ENCODE assay signal across 1 cellular context in the genomic region with DNA sequence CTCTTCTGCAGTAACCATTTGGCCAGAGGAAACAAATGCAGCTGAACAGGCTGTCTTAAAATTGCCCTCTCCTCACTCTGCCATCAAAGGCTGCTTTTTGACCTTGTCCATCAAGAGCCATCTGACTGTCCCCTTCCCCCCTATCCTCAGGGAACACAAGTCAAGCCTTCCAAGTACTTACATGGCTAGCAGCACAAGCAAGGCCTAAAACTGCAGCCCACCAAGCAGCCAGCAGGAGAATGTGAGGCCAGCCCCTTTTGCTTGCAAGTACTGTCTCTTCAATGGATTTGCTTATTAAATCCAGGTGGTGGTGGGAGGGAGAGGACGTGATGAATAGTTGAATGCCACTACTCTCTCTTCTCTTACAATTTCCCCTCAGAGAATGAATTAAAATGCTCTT.
TF ChIP-seq lines count a peak whose summit lies in the region.

No MANE protein-coding gene starts in this region.

TF ChIP-seq in GM23338, 12 proteins besides CTCF, POLR2A, EP300 and RAD21 (continued from another document):
- TF ChIP-seq, protein P1, sequence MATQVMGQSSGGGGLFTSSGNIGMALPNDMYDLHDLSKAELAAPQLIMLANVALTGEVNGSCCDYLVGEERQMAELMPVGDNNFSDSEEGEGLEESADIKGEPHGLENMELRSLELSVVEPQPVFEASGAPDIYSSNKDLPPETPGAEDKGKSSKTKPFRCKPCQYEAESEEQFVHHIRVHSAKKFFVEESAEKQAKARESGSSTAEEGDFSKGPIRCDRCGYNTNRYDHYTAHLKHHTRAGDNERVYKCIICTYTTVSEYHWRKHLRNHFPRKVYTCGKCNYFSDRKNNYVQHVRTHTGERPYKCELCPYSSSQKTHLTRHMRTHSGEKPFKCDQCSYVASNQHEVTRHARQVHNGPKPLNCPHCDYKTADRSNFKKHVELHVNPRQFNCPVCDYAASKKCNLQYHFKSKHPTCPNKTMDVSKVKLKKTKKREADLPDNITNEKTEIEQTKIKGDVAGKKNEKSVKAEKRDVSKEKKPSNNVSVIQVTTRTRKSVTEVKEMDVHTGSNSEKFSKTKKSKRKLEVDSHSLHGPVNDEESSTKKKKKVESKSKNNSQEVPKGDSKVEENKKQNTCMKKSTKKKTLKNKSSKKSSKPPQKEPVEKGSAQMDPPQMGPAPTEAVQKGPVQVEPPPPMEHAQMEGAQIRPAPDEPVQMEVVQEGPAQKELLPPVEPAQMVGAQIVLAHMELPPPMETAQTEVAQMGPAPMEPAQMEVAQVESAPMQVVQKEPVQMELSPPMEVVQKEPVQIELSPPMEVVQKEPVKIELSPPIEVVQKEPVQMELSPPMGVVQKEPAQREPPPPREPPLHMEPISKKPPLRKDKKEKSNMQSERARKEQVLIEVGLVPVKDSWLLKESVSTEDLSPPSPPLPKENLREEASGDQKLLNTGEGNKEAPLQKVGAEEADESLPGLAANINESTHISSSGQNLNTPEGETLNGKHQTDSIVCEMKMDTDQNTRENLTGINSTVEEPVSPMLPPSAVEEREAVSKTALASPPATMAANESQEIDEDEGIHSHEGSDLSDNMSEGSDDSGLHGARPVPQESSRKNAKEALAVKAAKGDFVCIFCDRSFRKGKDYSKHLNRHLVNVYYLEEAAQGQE (IDR thresholded peaks at IDR 0.05; ENCODE audit: unreplicated experiment), result no peak
- no peak for TF ChIP-seq STAT1 (IDR thresholded peaks at IDR 0.05; ENCODE audit: unreplicated experiment)
- no peak for TF ChIP-seq POLR2AphosphoS5 (IDR thresholded peaks at IDR 0.05; ENCODE audit: low read depth)
- no peak for TF ChIP-seq CREB1 (CRISPR knock-in tag; IDR thresholded peaks at IDR 0.05; ENCODE audit: low read depth)
- TF ChIP-seq EZH2 (IDR thresholded peaks at IDR 0.05; ENCODE audit: low read depth, unreplicated experiment), result no peak
- no peak for TF ChIP-seq EZH2phosphoT487 (IDR thresholded peaks at IDR 0.05; ENCODE audit: unreplicated experiment)
- no peak for TF ChIP-seq ZNF331 (CRISPR knock-in tag; IDR thresholded peaks at IDR 0.05; ENCODE audit: low read depth)
- no peak for TF ChIP-seq JUNB (IDR thresholded peaks at IDR 0.05; ENCODE audit: unreplicated experiment)
- TF ChIP-seq, protein P2, sequence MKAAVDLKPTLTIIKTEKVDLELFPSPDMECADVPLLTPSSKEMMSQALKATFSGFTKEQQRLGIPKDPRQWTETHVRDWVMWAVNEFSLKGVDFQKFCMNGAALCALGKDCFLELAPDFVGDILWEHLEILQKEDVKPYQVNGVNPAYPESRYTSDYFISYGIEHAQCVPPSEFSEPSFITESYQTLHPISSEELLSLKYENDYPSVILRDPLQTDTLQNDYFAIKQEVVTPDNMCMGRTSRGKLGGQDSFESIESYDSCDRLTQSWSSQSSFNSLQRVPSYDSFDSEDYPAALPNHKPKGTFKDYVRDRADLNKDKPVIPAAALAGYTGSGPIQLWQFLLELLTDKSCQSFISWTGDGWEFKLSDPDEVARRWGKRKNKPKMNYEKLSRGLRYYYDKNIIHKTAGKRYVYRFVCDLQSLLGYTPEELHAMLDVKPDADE (IDR thresholded peaks at IDR 0.05), result no peak
- TF ChIP-seq ZNF462 (CRISPR knock-in tag; IDR thresholded peaks at IDR 0.05), result no peak
